Comparison of ENCODE assay signal across 17 cellular contexts in the genomic region with DNA sequence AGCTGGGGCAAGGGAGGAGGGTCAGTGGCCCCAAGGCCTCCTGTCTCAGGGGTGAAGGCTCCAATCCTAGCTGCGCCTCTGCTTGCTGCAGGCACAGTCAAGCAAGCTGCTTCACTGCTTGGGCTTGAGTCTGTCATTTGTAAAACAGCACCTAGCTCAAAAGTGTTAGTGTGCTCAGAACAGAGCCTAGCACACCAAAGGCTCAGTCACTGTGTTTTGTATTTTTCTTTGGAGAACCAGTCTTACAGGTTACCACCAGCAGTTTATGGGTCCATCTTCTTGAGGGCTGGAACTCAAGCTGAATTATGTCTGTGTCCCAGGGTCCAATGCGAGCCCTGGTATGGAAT.
DNase-seq lines count a peak whose midpoint lies in the region; ATAC-seq and TF ChIP-seq lines count a peak whose summit lies in the region.
"Had no signal": no experiment of that assay in that cellular context is flagged by ENCODE, and none has a peak within 500 bp of the region (broad histone marks: within the 10 kb centered on the region; RNA-seq: fewer than 3 reads in every experiment).

No MANE protein-coding gene starts in this region.

- no peak for ATAC-seq in naive thymus-derived CD4-positive, alpha-beta T cell
- no peak for ATAC-seq in GM18909 (IDR thresholded peaks at IDR 0.05; ENCODE audit: poor library complexity, unreplicated experiment)
- ATAC-seq: activated naive CD4-positive, alpha-beta T cell treated with anti-CD3 and anti-CD28 coated beads, Interleukin-2, amount 50 U/mL, for 72 hours; stimulated activated naive CD8-positive, alpha-beta T cell treated with anti-CD3 and anti-CD28 coated beads, Interleukin-15, Interleukin-2, amounts not matched to agents 100 U/mL and 50 U/mL, for 24 hours had no signal

- H3K4me1 ChIP-seq in naive thymus-derived CD4-positive, alpha-beta T cell (ENCODE audit: control insufficient read depth in 2 of 2, insufficient read depth in 2 of 2, low read length in 2 of 2): peaks cover 0 to 15% of the 10 kb centered on the region in 2 donors
- H3K4me1 ChIP-seq in HAP-1: no peaks in the 10 kb centered on the region

- no peak overlapping the region for H3K4me3 Mint-ChIP-seq in naive thymus-derived CD4-positive, alpha-beta T cell
- H3K4me3 Mint-ChIP-seq: CD14-positive monocyte; dendritic cell treated with granulocyte-macrophage colony-stimulating factor and Interleukin-4, amounts not matched to agents 40 ng/mL and 50 ng/mL, for 4 days; HFFc6 had no signal

- CTCF ChIA-PET in RWPE1 (lab: Yijun Ruan, JAX): no interaction called here
- CTCF ChIA-PET in naive thymus-derived CD4-positive, alpha-beta T cell (lab: Charles Lee): no interaction called here

- peaks cover 0 to 11% (median 0%) of the 10 kb centered on the region in 7 donors for H3K4me1 Mint-ChIP-seq in naive thymus-derived CD4-positive, alpha-beta T cell
- H3K4me1 Mint-ChIP-seq: CD14-positive monocyte had no signal

- no peaks in the 10 kb centered on the region for H3K27me3 ChIP-seq in naive thymus-derived CD4-positive, alpha-beta T cell (ENCODE audit: control insufficient read depth in 2 of 2, insufficient read depth in 2 of 2, low read length in 2 of 2)
- no peaks in the 10 kb centered on the region for H3K27me3 ChIP-seq in HAP-1 (ENCODE audit: low read depth)
- H3K27me3 ChIP-seq: esophagus squamous epithelium, MG63, right atrium auricular region had no signal

- intact Hi-C loops in naive thymus-derived CD4-positive, alpha-beta T cell (cut with micrococcal nuclease): no loop called here

- no peak for TF ChIP-seq CTCF in RWPE1 (conservative IDR thresholded peaks at IDR 0.05; ENCODE audit: low read depth)

- in situ Hi-C loops in HAP-1 (cut with MboI; ENCODE audit: low sequenced_read_pairs): no loop called here

- H3K9me3 ChIP-seq in naive thymus-derived CD4-positive, alpha-beta T cell (ENCODE audit: control insufficient read depth in 2 of 3, low read length in 3 of 3): peaks cover 0 to under 1% (median 0%) of the 10 kb centered on the region in 3 experiments
- no peaks in the 10 kb centered on the region for H3K9me3 ChIP-seq in HAP-1
- H3K9me3 ChIP-seq: esophagus squamous epithelium, MG63 had no signal

- no peak overlapping the region for H3K27ac Mint-ChIP-seq in naive thymus-derived CD4-positive, alpha-beta T cell
- H3K27ac Mint-ChIP-seq: activated naive CD4-positive, alpha-beta T cell treated with anti-CD3 and anti-CD28 coated beads, Interleukin-2, amount 50 U/mL, for 72 hours; CD14-positive monocyte; dendritic cell treated with granulocyte-macrophage colony-stimulating factor and Interleukin-4, amounts not matched to agents 40 ng/mL and 50 ng/mL, for 4 days had no signal

- peaks cover 4 to 30% (median 12%) of the 10 kb centered on the region in 5 donors for H3K27me3 Mint-ChIP-seq in naive thymus-derived CD4-positive, alpha-beta T cell
- H3K27me3 Mint-ChIP-seq: dendritic cell treated with granulocyte-macrophage colony-stimulating factor and Interleukin-4, amounts not matched to agents 40 ng/mL and 50 ng/mL, for 4 days had no signal

- H3K9me3 Mint-ChIP-seq in naive thymus-derived CD4-positive, alpha-beta T cell: peaks cover 0 to 10% (median 0%) of the 10 kb centered on the region in 11 donors
- H3K9me3 Mint-ChIP-seq: dendritic cell treated with granulocyte-macrophage colony-stimulating factor and Interleukin-4, amounts not matched to agents 40 ng/mL and 50 ng/mL, for 4 days; HFFc6; immature natural killer cell had no signal

- POLR2A ChIA-PET in RWPE1 (lab: Yijun Ruan, JAX; ENCODE audit: low non-redundant PET): no interaction called here
- POLR2A ChIA-PET in naive thymus-derived CD4-positive, alpha-beta T cell (lab: Charles Lee): no interaction called here

- DNase-seq in activated effector memory CD4-positive, alpha-beta T cell treated with anti-CD3 and anti-CD28 coated beads, Interleukin-2, amount 50 U/mL, for 16 hours: peak; percentile 37
- DNase-seq in activated effector memory CD4-positive, alpha-beta T cell treated with Interleukin-2 at 50 U/mL for 16 hours: no peak
- DNase-seq in RWPE1 (ENCODE audit: low spot score) (no peak), inferior parietal cortex (ENCODE audit: extremely low spot score) (peak; percentile 10), HAP-1 (ENCODE audit: low spot score in 2 of 2) (no peak)
- no peak for DNase-seq in naive thymus-derived CD4-positive, alpha-beta T cell
- DNase-seq: esophagus squamous epithelium; immature natural killer cell; stimulated activated naive CD8-positive, alpha-beta T cell treated with anti-CD3 and anti-CD28 coated beads, Interleukin-15, Interleukin-2, amounts not matched to agents 100 U/mL and 50 U/mL, for 24 hours had no signal

- peak overlapping the region; percentile 1; the same call in 1 of the 2 replicates for H3K27ac ChIP-seq in RWPE1
- peak overlapping the region; percentile 33 for H3K27ac ChIP-seq in temporal lobe (ENCODE audit: low read depth, low read length)
- no peak overlapping the region for H3K27ac ChIP-seq in naive thymus-derived CD4-positive, alpha-beta T cell (ENCODE audit: low read depth, low read length)
- H3K27ac ChIP-seq: right atrium auricular region had no signal

- no peaks in the 10 kb centered on the region for H3K36me3 ChIP-seq in naive thymus-derived CD4-positive, alpha-beta T cell (ENCODE audit: control insufficient read depth in 2 of 3, insufficient read depth in 3 of 3, low read length in 3 of 3)
- H3K36me3 ChIP-seq in HAP-1 (replicated peaks): no peaks in the 10 kb centered on the region
- H3K36me3 ChIP-seq: esophagus squamous epithelium, MG63, right atrium auricular region had no signal

- H3K4me3 ChIP-seq in naive thymus-derived CD4-positive, alpha-beta T cell (ENCODE audit: low read length): no peak overlapping the region
- H3K4me3 ChIP-seq in HAP-1: no peak overlapping the region
- H3K4me3 ChIP-seq: esophagus squamous epithelium, MG63, right atrium auricular region had no signal

- H3K36me3 Mint-ChIP-seq in naive thymus-derived CD4-positive, alpha-beta T cell: no peaks in the 10 kb centered on the region
- H3K36me3 Mint-ChIP-seq: activated naive CD4-positive, alpha-beta T cell treated with anti-CD3 and anti-CD28 coated beads, Interleukin-2, amount 50 U/mL, for 72 hours; CD14-positive monocyte had no signal

Comparison
In these comparisons a context has a peak if more than half of its experiments do, and no peak if none do; other contexts are left out.
1. DNase-seq: peak in activated effector memory CD4-positive, alpha-beta T cell treated with anti-CD3 and anti-CD28 coated beads, Interleukin-2, amount 50 U/mL, for 16 hours (single experiment) and inferior parietal cortex (single experiment); none in activated effector memory CD4-positive, alpha-beta T cell treated with Interleukin-2 at 50 U/mL for 16 hours (single experiment), RWPE1 (single experiment), naive thymus-derived CD4-positive, alpha-beta T cell (0 of 9) and HAP-1 (0 of 2).